ENCODE assay signal across 8 cellular contexts in the genomic region with DNA sequence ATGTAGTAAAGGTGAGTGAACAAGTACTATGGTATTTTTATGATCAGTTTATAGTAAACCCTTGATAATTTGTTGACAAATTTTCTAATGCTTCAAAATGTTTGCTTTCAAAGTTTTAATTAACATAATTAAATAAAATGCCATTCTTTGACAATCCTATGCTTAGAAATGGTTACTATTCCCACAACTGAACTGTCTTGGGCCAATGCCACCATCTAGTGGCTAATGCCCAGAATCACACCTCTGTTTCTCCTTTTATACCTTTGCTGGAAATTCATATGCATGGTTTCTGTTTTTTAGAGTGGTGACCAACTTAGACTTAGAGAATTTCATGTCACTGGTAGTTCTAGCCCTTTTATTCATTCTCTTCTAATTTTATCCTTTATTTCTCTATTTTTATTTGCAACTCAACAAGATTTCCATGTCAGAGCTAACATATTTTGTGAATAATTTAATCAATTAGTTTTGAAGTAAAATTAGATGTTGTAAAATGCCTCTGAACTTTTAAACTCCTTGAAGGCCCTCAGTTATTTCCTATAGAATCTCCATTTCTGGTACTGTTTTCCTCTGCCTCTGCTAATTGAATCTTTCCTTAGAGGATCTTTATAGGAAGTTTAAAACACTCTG. TPM values are rescaled to one million over a fixed set of nuclear protein-coding genes. Genes with fewer than 3 reads are reported as not detected.
DNase-seq lines count a peak whose midpoint lies in the region; ATAC-seq, FAIRE-seq and TF ChIP-seq lines count a peak whose summit lies in the region.

No MANE protein-coding gene starts in this region.

- TF ChIP-seq RAD21 in K562 (CRISPR knock-in tag; conservative IDR thresholded peaks at IDR 0.05 in 1 of 2, IDR thresholded peaks at IDR 0.05 in 1 of 2), result peak; percentile 88 to 90

- H3K4me3 ChIP-seq in AG04449 (ENCODE audit: low read depth, low read length) (no peak overlapping the region), GM12875 (ENCODE audit: low read depth, low read length) (no peak overlapping the region), K562 (no peak overlapping the region), small intestine (ENCODE audit: low read depth in 1 of 2, low read length in 2 of 2) (no peak overlapping the region)

- DNase-seq in AG04449 (ENCODE audit: low read depth, low spot score) (peak; percentile 2), M059J (ENCODE audit: low read depth) (peak; percentile 61), SW480 (ENCODE audit: low spot score) (peak; percentile 47), K562 (ENCODE audit: extremely low read depth in 1 of 4, low spot score in 3 of 4) (peak; percentile 33 to 60 (median 41)), hypothalamus (lab: John Stamatoyannopoulos, UW) (peak in 29 of 51 donors; percentile 1 to 66 (median 18)), small intestine (peak; percentile 69), GM19240 (ENCODE audit: insufficient read length, low spot score) (no peak)

- TF ChIP-seq POLR2A in K562 (conservative IDR thresholded peaks at IDR 0.05), result no peak

- POLR2A ChIA-PET in AG04449 (lab: Yijun Ruan, JAX) (no interaction called here), K562 (lab: Yijun Ruan, JAX) (no interaction called here)

- H3K27ac ChIP-seq in K562 (ENCODE audit: extremely low read depth, low read depth, low read length), result no peak overlapping the region
- no peak overlapping the region for H3K27ac ChIP-seq in small intestine (ENCODE audit: low read depth in 1 of 2, low read length in 1 of 2)

- peak; percentile 57; the same call in 1 of the 3 replicates for ATAC-seq in K562

- peak; percentile 74 for TF ChIP-seq CTCF in AG04449 (IDR thresholded peaks at IDR 0.05; ENCODE audit: insufficient read depth, low read length, missing control alignments)
- peak; percentile 71 for TF ChIP-seq CTCF in GM12875 (IDR thresholded peaks at IDR 0.05; ENCODE audit: borderline replicate concordance, insufficient read depth, low read depth, low read length)
- TF ChIP-seq CTCF in K562 (IDR thresholded peaks at IDR 0.05 in 2 of 3, conservative IDR thresholded peaks at IDR 0.05 in 1 of 3; ENCODE audit: insufficient read depth in 2 of 3, low read depth in 1 of 3, low read length in 3 of 3), result peak; percentile 63 to 74 (median 68)

- FAIRE-seq in K562 (lab: Jason Lieb, UNC) (peak; percentile 71), small intestine (lab: Jason Lieb, UNC) (peak; percentile 78)

- BruUV-seq in K562 (replicated peaks; lab: Mats Ljungman, UMichigan), result no TSS peak

- in situ Hi-C loops in K562 (cut with MboI), result no loop called here

- no peaks in the 10 kb centered on the region for H3K27me3 ChIP-seq in K562 (ENCODE audit: control insufficient read depth in 2 of 2, insufficient read depth in 2 of 2, low read length in 2 of 2)
- H3K27me3 ChIP-seq in small intestine (ENCODE audit: control insufficient read depth in 2 of 2, insufficient read depth in 2 of 2, low read length in 2 of 2), result no peaks in the 10 kb centered on the region

- no peak overlapping the region for H2AFZ ChIP-seq in K562 (ENCODE audit: low read depth, low read length)

- H3K4me1 ChIP-seq in K562 (replicated peaks in 1 of 2; ENCODE audit: control insufficient read depth in 2 of 2, insufficient read depth in 2 of 2, low read length in 2 of 2) (peaks cover 0 to 6% of the 10 kb centered on the region in 2 experiments; a peak in 2 of 5 replicates), small intestine (ENCODE audit: control insufficient read depth in 2 of 2, insufficient read depth in 1 of 2, low read depth in 1 of 2, low read length in 1 of 2) (no peaks in the 10 kb centered on the region)

- H3K4me2 ChIP-seq in K562 (ENCODE audit: insufficient read depth, low read length), result no peak overlapping the region

- intact Hi-C loops in K562 (cut with micrococcal nuclease), result loop anchor here (1.0 to 2.0 kb wide), 4 partner anchors 163 to 340 kb away; no protein-coding TSS in a partner anchor

- H3K36me3 ChIP-seq in K562 (ENCODE audit: control insufficient read depth, insufficient read depth, low read length) (peaks cover 33% of the 10 kb centered on the region), small intestine (ENCODE audit: control insufficient read depth in 2 of 2, insufficient read depth in 2 of 2, low read length in 2 of 2) (peaks cover 6 to 9% of the 10 kb centered on the region in 2 donors)

- no peaks in the 10 kb centered on the region for H3K79me2 ChIP-seq in K562 (ENCODE audit: control insufficient read depth, insufficient read depth, low read length)

- no peaks in the 10 kb centered on the region for H3K9me1 ChIP-seq in K562 (ENCODE audit: control insufficient read depth, insufficient read depth, low read length)

- H4K20me1 ChIP-seq in K562 (replicated peaks; ENCODE audit: control insufficient read depth, insufficient read depth, low read length), result no peaks in the 10 kb centered on the region

- H3K9ac ChIP-seq in K562 (ENCODE audit: insufficient read depth in 1 of 2, low read depth in 2 of 2, low read length in 2 of 2), result no peak overlapping the region

- CTCF ChIA-PET in AG04449 (lab: Yijun Ruan, JAX), result interaction anchor here (0.7 to 7.7 kb wide), 51 partner anchors 8 to 380 kb away, joined by 3 to 183 read pairs (median 5); a partner anchor contains a TSS
- CTCF ChIA-PET in K562 (lab: Yijun Ruan, JAX; ENCODE audit: low intra/inter-chr PET ratio), result interaction anchor here (0.6 to 3.5 kb wide), 7 partner anchors 27 to 372 kb away, joined by 3 to 23 read pairs (median 3); no protein-coding TSS in a partner anchor

- 0 out of 2 replicates have a peak, but pooled peaks cover 3% of the 10 kb centered on the region for H3K9me3 ChIP-seq in K562 (replicated peaks; ENCODE audit: control insufficient read depth, insufficient read depth, low read depth, low read length)
- H3K9me3 ChIP-seq in small intestine (ENCODE audit: control insufficient read depth, low read depth), result no peaks in the 10 kb centered on the region

- TF ChIP-seq EP300 in K562 (IDR thresholded peaks at IDR 0.05; ENCODE audit: low read length), result no peak

TF ChIP-seq in K562, 482 proteins besides CTCF, POLR2A, EP300 and RAD21 (continues in another document):
- TF ChIP-seq SIRT6 (IDR thresholded peaks at IDR 0.05; ENCODE audit: low read depth, low read length) (no peak), ARID2 (IDR thresholded peaks at IDR 0.05) (0 out of 2 replicates have a peak, but pooled peaks have one; percentile 30), ZNF696 (CRISPR knock-in tag; conservative IDR thresholded peaks at IDR 0.05) (no peak), L3MBTL2 (IDR thresholded peaks at IDR 0.05) (no peak)
- TF ChIP-seq, protein P1, sequence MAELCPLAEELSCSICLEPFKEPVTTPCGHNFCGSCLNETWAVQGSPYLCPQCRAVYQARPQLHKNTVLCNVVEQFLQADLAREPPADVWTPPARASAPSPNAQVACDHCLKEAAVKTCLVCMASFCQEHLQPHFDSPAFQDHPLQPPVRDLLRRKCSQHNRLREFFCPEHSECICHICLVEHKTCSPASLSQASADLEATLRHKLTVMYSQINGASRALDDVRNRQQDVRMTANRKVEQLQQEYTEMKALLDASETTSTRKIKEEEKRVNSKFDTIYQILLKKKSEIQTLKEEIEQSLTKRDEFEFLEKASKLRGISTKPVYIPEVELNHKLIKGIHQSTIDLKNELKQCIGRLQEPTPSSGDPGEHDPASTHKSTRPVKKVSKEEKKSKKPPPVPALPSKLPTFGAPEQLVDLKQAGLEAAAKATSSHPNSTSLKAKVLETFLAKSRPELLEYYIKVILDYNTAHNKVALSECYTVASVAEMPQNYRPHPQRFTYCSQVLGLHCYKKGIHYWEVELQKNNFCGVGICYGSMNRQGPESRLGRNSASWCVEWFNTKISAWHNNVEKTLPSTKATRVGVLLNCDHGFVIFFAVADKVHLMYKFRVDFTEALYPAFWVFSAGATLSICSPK (IDR thresholded peaks at IDR 0.05; ENCODE audit: borderline replicate concordance), result no peak
- TF ChIP-seq, protein P2, sequence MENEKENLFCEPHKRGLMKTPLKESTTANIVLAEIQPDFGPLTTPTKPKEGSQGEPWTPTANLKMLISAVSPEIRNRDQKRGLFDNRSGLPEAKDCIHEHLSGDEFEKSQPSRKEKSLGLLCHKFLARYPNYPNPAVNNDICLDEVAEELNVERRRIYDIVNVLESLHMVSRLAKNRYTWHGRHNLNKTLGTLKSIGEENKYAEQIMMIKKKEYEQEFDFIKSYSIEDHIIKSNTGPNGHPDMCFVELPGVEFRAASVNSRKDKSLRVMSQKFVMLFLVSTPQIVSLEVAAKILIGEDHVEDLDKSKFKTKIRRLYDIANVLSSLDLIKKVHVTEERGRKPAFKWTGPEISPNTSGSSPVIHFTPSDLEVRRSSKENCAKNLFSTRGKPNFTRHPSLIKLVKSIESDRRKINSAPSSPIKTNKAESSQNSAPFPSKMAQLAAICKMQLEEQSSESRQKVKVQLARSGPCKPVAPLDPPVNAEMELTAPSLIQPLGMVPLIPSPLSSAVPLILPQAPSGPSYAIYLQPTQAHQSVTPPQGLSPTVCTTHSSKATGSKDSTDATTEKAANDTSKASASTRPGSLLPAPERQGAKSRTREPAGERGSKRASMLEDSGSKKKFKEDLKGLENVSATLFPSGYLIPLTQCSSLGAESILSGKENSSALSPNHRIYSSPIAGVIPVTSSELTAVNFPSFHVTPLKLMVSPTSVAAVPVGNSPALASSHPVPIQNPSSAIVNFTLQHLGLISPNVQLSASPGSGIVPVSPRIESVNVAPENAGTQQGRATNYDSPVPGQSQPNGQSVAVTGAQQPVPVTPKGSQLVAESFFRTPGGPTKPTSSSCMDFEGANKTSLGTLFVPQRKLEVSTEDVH (IDR thresholded peaks at IDR 0.05; ENCODE audit: low read depth, partially characterized antibody), result no peak

RNA-seq across cellular contexts. Expression of a gene that starts 31.1 kb away (rescaled TPM):
- total RNA-seq in M059J (2014; rRNA removed; shearing (Covaris generic)), result 32.1 and 32.7 TPM in 2 replicates
- 8.4 and 24.4 TPM in 2 replicates for total RNA-seq in K562 (2011; cell fraction: chromatin; rRNA removed; ENCODE audit: low replicate concordance)
- total RNA-seq in K562 (2011; cell fraction: nucleolus; rRNA removed), result 5.3 and 6.6 TPM in 2 replicates
- 19.5 and 45.4 TPM in 2 replicates for total RNA-seq in K562 (2011; cell fraction: nucleoplasm; rRNA removed)
- total RNA-seq in K562 (2014; rRNA removed), result 10.9 and 19.9 TPM in 2 replicates
- total RNA-seq in K562 (2014; rRNA removed; fragmentation: Illumina TruSeq; extraction: Trizol), result 27.0 and 30.1 TPM in 2 replicates
- total RNA-seq in K562 (2015; rRNA removed; fragmentation: Illumina TruSeq; extraction: Trizol), result 22.7 and 26.4 TPM in 2 replicates
- 20.3 and 20.8 TPM in 2 replicates for total RNA-seq in K562 (2021)
- polyA plus RNA-seq in K562 (2011; rRNA removed), result 30.2 and 35.5 TPM in 2 replicates
- polyA plus RNA-seq in K562 (2011; cell fraction: cytosol; rRNA removed), result 17.8 and 34.1 TPM in 2 replicates
- 12.1 and 18.7 TPM in 2 replicates for polyA plus RNA-seq in K562 (2011; cell fraction: nucleus; rRNA removed)
- 19.1 and 24.3 TPM in 2 replicates for polyA plus RNA-seq in K562 (2012)
- polyA plus RNA-seq in K562 (2014; fragmentation: Illumina TruSeq; extraction: Trizol), result 32.9 and 40.0 TPM in 2 replicates
- 10 to 100 TPM; 11.7 TPM for polyA plus RNA-seq in K562 (2014; fragmentation: Nextera tagmentation; extraction: Ambion mirVana)
- 18.3 and 26.5 TPM in 2 replicates for polyA plus RNA-seq in K562 (2014; rRNA removed)
- 41.2 and 46.4 TPM in 2 replicates for polyA minus RNA-seq in K562 (2011; rRNA and poly(A)+ RNA removed)
- 11.7 and 15.4 TPM in 2 replicates for polyA minus RNA-seq in K562 (2011; cell fraction: cytosol; rRNA and poly(A)+ RNA removed)
- 19.0 and 33.8 TPM in 2 replicates for polyA minus RNA-seq in K562 (2011; cell fraction: nucleus; rRNA and poly(A)+ RNA removed)
- polyA plus RNA-seq in small intestine, result 10 to 100 TPM; 34.7 to 60.2 (median 43.5) TPM
